14 cellular contexts compared by ENCODE assay signal in genomic region chr20:4978050-4978918, GRCh38. TPM values are rescaled to one million over a fixed set of nuclear protein-coding genes. Genes with fewer than 3 reads are reported as not detected.
DNase-seq lines count a peak whose midpoint lies in the region; ATAC-seq and TF ChIP-seq lines count a peak whose summit lies in the region.
"Had no signal": no experiment of that assay in that cellular context is flagged by ENCODE, and none has a peak within 500 bp of the region (broad histone marks: within the 10 kb centered on the region; RNA-seq: fewer than 3 reads in every experiment).

No MANE protein-coding gene starts in this region.

- CTCF ChIA-PET in IMR-90 (lab: Yijun Ruan, JAX), result interaction anchor here (0.5 kb wide), 1 partner anchor 44 kb away, joined by 3 read pairs; no protein-coding TSS in a partner anchor
- CTCF ChIA-PET in activated B cell treated with CpG ODN at 0.5 μM for 24 hours (lab: Charles Lee), result interaction anchor here (1.3 kb wide), 1 partner anchor 18 kb away, joined by 4 read pairs; no protein-coding TSS in a partner anchor

- no peak overlapping the region for H2BK15ac ChIP-seq in IMR-90 (ENCODE audit: low read depth, low read length)

- H3K27me3 ChIP-seq in ACC112 (ENCODE audit: insufficient read depth, low read length), result no peaks in the 10 kb centered on the region
- no peaks in the 10 kb centered on the region for H3K27me3 ChIP-seq in IMR-90 (ENCODE audit: control insufficient read depth, insufficient read depth, low read length)
- H3K27me3 ChIP-seq in thyroid gland, result no peaks in the 10 kb centered on the region
- H3K27me3 ChIP-seq: tibial artery had no signal

- peaks cover 4 to 28% of the 10 kb centered on the region in 2 experiments; a peak in 3 of 4 replicates for H3K79me1 ChIP-seq in IMR-90 (ENCODE audit: low read depth in 1 of 2, low read length in 2 of 2)

- peak overlapping the region; percentile 15 for H2AK5ac ChIP-seq in IMR-90 (ENCODE audit: low read depth, low read length)

- H3K9me3 ChIP-seq in IMR-90 (ENCODE audit: control insufficient read depth, insufficient read depth, low read length) (no peaks in the 10 kb centered on the region), mucosa of descending colon (no peaks in the 10 kb centered on the region), thyroid gland (no peaks in the 10 kb centered on the region)
- H3K9me3 ChIP-seq: tibial artery had no signal

- WGBS in IMR-90 (ENCODE audit: extremely low coverage in 2 of 2, insufficient read length in 1 of 2), 2 experiments, result 11% methylated on average over 2 of the region's 10 CpGs; no CpG with 5 or more reads in 1 of the 2 experiments
- WGBS in thyroid gland, 2 donors, result 52 to 55% methylated on average over 10 of the region's 10 CpGs

- H3K23ac ChIP-seq in IMR-90 (ENCODE audit: low read depth, low read length), result no peak overlapping the region

- no peak overlapping the region for H3K4me2 ChIP-seq in IMR-90 (ENCODE audit: low read depth, low read length)

- no peak overlapping the region for H2BK5ac ChIP-seq in IMR-90 (ENCODE audit: low read depth, low read length, poor library complexity, severe bottlenecking)

- H2AFZ ChIP-seq in ACC112 (ENCODE audit: low read length, unreplicated experiment) (peak overlapping the region; percentile 18), IMR-90 (replicated peaks; ENCODE audit: low read length, poor library complexity) (no peak overlapping the region)

- no peak overlapping the region for H2BK20ac ChIP-seq in IMR-90 (ENCODE audit: low read depth, low read length)

- H3K4me1 Mint-ChIP-seq in activated B cell treated with CpG ODN at 0.5 μM for 24 hours, result peaks cover 78% of the 10 kb centered on the region

- no peak for TF ChIP-seq RAD21 in IMR-90 (IDR thresholded peaks at IDR 0.05; ENCODE audit: low read length)

- H3K9me1 ChIP-seq in IMR-90 (ENCODE audit: insufficient read depth, low read length), result no peaks in the 10 kb centered on the region

- peak overlapping the region; percentile 41 for H3K27ac Mint-ChIP-seq in activated B cell treated with CpG ODN at 0.5 μM for 24 hours

- intact Hi-C loops in IMR-90 (cut with micrococcal nuclease) (no loop called here), activated B cell treated with CpG ODN at 0.5 μM for 24 hours (cut with micrococcal nuclease) (no loop called here), mucosa of descending colon (cut with DNase I, micrococcal nuclease) (no loop called here), thyroid gland (cut with DNase I) (no loop called here)

- no peaks in the 10 kb centered on the region for H3K36me3 ChIP-seq in ACC112 (ENCODE audit: insufficient read depth, low read length)
- H3K36me3 ChIP-seq in IMR-90 (ENCODE audit: control insufficient read depth, insufficient read depth, low read length), result no peaks in the 10 kb centered on the region
- no peaks in the 10 kb centered on the region for H3K36me3 ChIP-seq in mucosa of descending colon (ENCODE audit: low read depth)
- no peaks in the 10 kb centered on the region for H3K36me3 ChIP-seq in thyroid gland
- H3K36me3 ChIP-seq: tibial artery had no signal

- H3K36me3 Mint-ChIP-seq in activated B cell treated with CpG ODN at 0.5 μM for 24 hours (ENCODE audit: low read depth), result peaks cover 6% of the 10 kb centered on the region

- H3K9me3 Mint-ChIP-seq in activated B cell treated with CpG ODN at 0.5 μM for 24 hours, result no peaks in the 10 kb centered on the region

- dilution Hi-C loops in IMR-90 (cut with HindIII; ENCODE audit: low sequenced_read_pairs, unreplicated experiment), result no loop called here

- H3K4me3 ChIP-seq in ACC112 (ENCODE audit: low read depth, low read length) (no peak overlapping the region), IMR-90 (ENCODE audit: insufficient read depth, low read depth, low read length) (no peak overlapping the region), mucosa of descending colon (no peak overlapping the region), thyroid gland (replicated peaks in 1 of 3) (no peak overlapping the region)
- H3K4me3 ChIP-seq: tibial artery had no signal

- no peak overlapping the region for H2BK120ac ChIP-seq in IMR-90 (ENCODE audit: low read depth, low read length)

- H4K8ac ChIP-seq in IMR-90 (ENCODE audit: low read depth in 2 of 2, low read length in 2 of 2), result no peak overlapping the region

- H3K79me2 ChIP-seq in ACC112 (ENCODE audit: control insufficient read depth, insufficient read depth, low read length, unreplicated experiment), result peaks cover 20% of the 10 kb centered on the region

- H3K18ac ChIP-seq in IMR-90 (ENCODE audit: low read depth, low read length), result no peak overlapping the region

- no peak overlapping the region for H3K4ac ChIP-seq in IMR-90 (ENCODE audit: low read depth, low read length)

- H4K91ac ChIP-seq in IMR-90 (ENCODE audit: insufficient read depth, low read depth, low read length), result no peak overlapping the region

- no peak overlapping the region for H4K5ac ChIP-seq in IMR-90 (ENCODE audit: low read depth, low read length)

- no peak overlapping the region for H3K56ac ChIP-seq in IMR-90 (ENCODE audit: extremely low read depth, insufficient read depth, low read length)

- H3K4me3 Mint-ChIP-seq in activated B cell treated with CpG ODN at 0.5 μM for 24 hours, result no peak overlapping the region

- ATAC-seq in IMR-90 (ENCODE audit: low read depth) (no peak), activated B cell treated with CpG ODN at 0.5 μM for 24 hours (ENCODE audit: low read depth) (no peak), mucosa of descending colon (no peak), GM21526 (IDR thresholded peaks at IDR 0.05; ENCODE audit: low FRiP score, unreplicated experiment) (no peak), GM18867 (IDR thresholded peaks at IDR 0.05; ENCODE audit: unreplicated experiment) (no peak)
- ATAC-seq: HCT116 had no signal

- TF ChIP-seq CTCF in IMR-90 (conservative IDR thresholded peaks at IDR 0.05; ENCODE audit: low read depth, low read length) (no peak), activated B cell treated with CpG ODN at 0.5 μM for 24 hours (IDR thresholded peaks at IDR 0.05) (no peak), mucosa of descending colon (IDR thresholded peaks at IDR 0.05) (no peak), thyroid gland (IDR thresholded peaks at IDR 0.05) (no peak)

- no TSS peak for BruUV-seq in IMR-90 (replicated peaks; lab: Mats Ljungman, UMichigan)

- no peaks in the 10 kb centered on the region for H3K27me3 Mint-ChIP-seq in activated B cell treated with CpG ODN at 0.5 μM for 24 hours

- no peak for TF ChIP-seq POLR2A in IMR-90 (IDR thresholded peaks at IDR 0.05; ENCODE audit: low read depth, low read length)
- no peak for TF ChIP-seq POLR2A in thyroid gland (IDR thresholded peaks at IDR 0.05)

- H2AK9ac ChIP-seq in IMR-90 (replicated peaks; ENCODE audit: low read depth, low read length, poor library complexity), result no peak overlapping the region

- peak overlapping the region; percentile 23; the same call in 1 of the 2 replicates for H3K14ac ChIP-seq in IMR-90 (replicated peaks; ENCODE audit: low read depth, low read length)

- in situ Hi-C loops in IMR-90 (cut with MboI; ENCODE audit: low sequenced_read_pairs), result no loop called here

- H3K4me1 ChIP-seq in ACC112 (ENCODE audit: control insufficient read depth, insufficient read depth, low read length, unreplicated experiment), result peaks cover 18% of the 10 kb centered on the region
- H3K4me1 ChIP-seq in IMR-90 (ENCODE audit: control insufficient read depth, insufficient read depth, low read length), result peaks cover 2% of the 10 kb centered on the region; the same call in 1 of the 2 replicates
- no peaks in the 10 kb centered on the region for H3K4me1 ChIP-seq in mucosa of descending colon (ENCODE audit: low read depth)
- H3K4me1 ChIP-seq in thyroid gland, result peaks cover 13 to 34% of the 10 kb centered on the region in 2 donors

- H3K27ac ChIP-seq in ACC112 (ENCODE audit: low read depth, low read length) (no peak overlapping the region), IMR-90 (ENCODE audit: insufficient read depth, low read length) (no peak overlapping the region), thyroid gland (peak overlapping the region in 1 of 3 donors; percentile 15)
- H3K27ac ChIP-seq: HL-60, tibial artery had no signal

- H4K20me1 ChIP-seq in IMR-90 (ENCODE audit: insufficient read depth, low read length), result peaks cover 9% of the 10 kb centered on the region

- POLR2A ChIA-PET in IMR-90 (lab: Charles Lee; ENCODE audit: unreplicated experiment) (no interaction called here), activated B cell treated with CpG ODN at 0.5 μM for 24 hours (lab: Charles Lee) (interaction anchor here (0.6 to 1.3 kb wide), 4 partner anchors 9 to 78 kb away, joined by 3 to 5 read pairs (median 4); no protein-coding TSS in a partner anchor)

- H3K9ac ChIP-seq in IMR-90 (ENCODE audit: low read depth, low read length), result no peak overlapping the region

- no peak for DNase-seq in IMR-90
- no peak for DNase-seq in activated B cell treated with CpG ODN at 0.5 μM for 24 hours
- DNase-seq in left kidney (ENCODE audit: low read depth, low spot score), result peak; percentile 27
- DNase-seq in mucosa of descending colon, result no peak
- no peak for DNase-seq in thyroid gland
- DNase-seq: AML-193; amygdala; stimulated activated CD4-positive, alpha-beta T cell treated with anti-CD3 and anti-CD28 coated beads, Interleukin-15, amount 100 ng/mL, for 24 hours; tibial artery had no signal

TF ChIP-seq in IMR-90, 13 proteins besides CTCF, POLR2A, EP300 and RAD21 (continues in another document):
- TF ChIP-seq MXI1 (IDR thresholded peaks at IDR 0.05; ENCODE audit: borderline replicate concordance, low read depth, low read length) (no peak), RCOR1 (IDR thresholded peaks at IDR 0.05; ENCODE audit: insufficient replicate concordance, low read length) (no peak), FOS (IDR thresholded peaks at IDR 0.05; ENCODE audit: low read depth, low read length) (no peak), MAFK (IDR thresholded peaks at IDR 0.05; ENCODE audit: low read depth, low read length) (no peak), RFX5 (IDR thresholded peaks at IDR 0.05; ENCODE audit: low read depth, low read length) (no peak), USF2 (IDR thresholded peaks at IDR 0.05; ENCODE audit: low read depth, low read length) (no peak), BHLHE40 (IDR thresholded peaks at IDR 0.05; ENCODE audit: low read depth, low read length) (no peak), NFE2L2 (IDR thresholded peaks at IDR 0.05; ENCODE audit: low read depth, low read length) (no peak)

RNA-seq across cellular contexts. Expression of gene SLC23A2, which starts 23.0 kb away (rescaled TPM):
- total RNA-seq in IMR-90 (2012; rRNA removed), result 10.2 and 11.1 TPM in 2 replicates
- polyA plus RNA-seq in IMR-90 (2012; rRNA removed), result 13.5 and 14.4 TPM in 2 replicates
- polyA plus RNA-seq in IMR-90 (2012; cell fraction: cytosol; rRNA removed), result 9.3 and 13.1 TPM in 2 replicates
- polyA plus RNA-seq in IMR-90 (2012; cell fraction: nucleus; rRNA removed; ENCODE audit: low replicate concordance), result 22.1 and 35.5 TPM in 2 replicates
- total RNA-seq in activated B cell treated with CpG ODN at 0.5 μM for 24 hours, result 70.9 and 79.8 TPM in 2 replicates
- 10 to 100 TPM in 1 of 3 donors, 1 to 10 TPM in 2; 9.1 to 15.4 (median 9.4) TPM for total RNA-seq in mucosa of descending colon
- total RNA-seq in thyroid gland, result 10 to 100 TPM; 36.3 to 67.1 (median 53.7) TPM
